Comparison of ENCODE assay signal across 24 cellular contexts in the genomic region with DNA sequence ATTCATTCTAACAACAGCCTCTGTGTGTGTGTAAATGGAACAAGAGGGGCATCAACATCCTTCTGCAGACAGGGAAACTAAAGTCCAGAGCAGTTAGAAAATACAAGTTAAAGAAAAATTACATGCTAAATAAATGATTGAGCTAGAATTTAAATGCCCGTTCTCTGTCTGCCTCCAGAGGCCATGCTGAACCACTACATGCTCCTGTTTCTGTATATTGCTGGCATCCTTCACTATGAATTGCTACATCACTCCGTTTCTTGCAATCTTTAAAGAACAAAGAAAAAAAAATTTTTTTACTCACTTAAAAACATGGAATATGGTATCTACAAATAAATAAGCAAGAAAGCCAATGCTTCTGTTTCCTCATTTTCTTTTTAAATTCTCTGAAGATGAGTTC. TPM values are rescaled to one million over a fixed set of nuclear protein-coding genes. Genes with fewer than 3 reads are reported as not detected.
DNase-seq lines count a peak whose midpoint lies in the region; TF ChIP-seq lines count a peak whose summit lies in the region.
"Had no signal": no experiment of that assay in that cellular context is flagged by ENCODE, and none has a peak within 500 bp of the region (broad histone marks: within the 10 kb centered on the region; RNA-seq: fewer than 3 reads in every experiment).

No MANE protein-coding gene starts in this region.

- H3K27ac ChIP-seq in WERI-Rb-1 (no peak overlapping the region), ovary (no peak overlapping the region)
- H3K27ac ChIP-seq: BLaER1, breast epithelium, dorsolateral prefrontal cortex, heart right ventricle, sigmoid colon, vagina had no signal

- no peaks in the 10 kb centered on the region for H3K4me1 ChIP-seq in ovary (ENCODE audit: insufficient read depth)
- H3K4me1 ChIP-seq: breast epithelium, sigmoid colon, vagina had no signal

- H3K9me3 ChIP-seq in WERI-Rb-1 (ENCODE audit: severe bottlenecking) (peaks cover 9% of the 10 kb centered on the region), ovary (no peaks in the 10 kb centered on the region)
- H3K9me3 ChIP-seq: BLaER1, breast epithelium, sigmoid colon, vagina had no signal

- no peak for TF ChIP-seq EP300 in ovary (IDR thresholded peaks at IDR 0.05)

- WGBS in ovary, 3 donors: 69 to 82% (median 70%) methylated on average over 2 of the region's 2 CpGs

- intact Hi-C loops in ovary (cut with DNase I): loop anchor here in 2 of 4 donors (5.0 to 10.0 kb wide), 2 partner anchors 183 to 186 kb away; no protein-coding TSS in a partner anchor

- DNase-seq in AG09319 (ENCODE audit: extremely low read depth, low read depth) (no peak), ELR (ENCODE audit: low read depth) (peak; percentile 13), WERI-Rb-1 (no peak), fibroblast of the aortic adventitia (ENCODE audit: low read depth) (peak; percentile 57), ovary (no peak), amniotic stem cell (lab: John Stamatoyannopoulos, UW) (no peak), pons (ENCODE audit: low spot score) (no peak)
- DNase-seq: activated CD4-positive, alpha-beta T cell treated with anti-CD3 and anti-CD28 coated beads, Interleukin-2, amount 50 U/mL, for 4 hours; activated naive CD4-positive, alpha-beta T cell treated with anti-CD3 and anti-CD28 coated beads, Interleukin-2, amount 50 U/mL, for 16 hours; activated T-cell treated with anti-CD3 and anti-CD28 coated beads, Interleukin-2, amount 50 U/mL, for 1 hour; dorsolateral prefrontal cortex; GDM1; heart right ventricle; HFFc6; KG1; NCI-H1105 treated with DMSO at 0.1 percent for 48 hours; NCI-H774; occipital lobe; RPMI8226; sigmoid colon had no signal

- TF ChIP-seq CTCF in AG09319 (IDR thresholded peaks at IDR 0.05; ENCODE audit: low read depth, low read length) (peak; percentile 23), WERI-Rb-1 (IDR thresholded peaks at IDR 0.05; ENCODE audit: low read depth, low read length) (0 out of 2 replicates have a peak, but pooled peaks have one; percentile 21), fibroblast of the aortic adventitia (IDR thresholded peaks at IDR 0.05; ENCODE audit: insufficient read depth, low read length) (peak; percentile 38), ovary (IDR thresholded peaks at IDR 0.05) (no peak)

- H3K36me3 ChIP-seq in WERI-Rb-1 (no peaks in the 10 kb centered on the region), ovary (no peaks in the 10 kb centered on the region)
- H3K36me3 ChIP-seq: BLaER1, breast epithelium, heart right ventricle, sigmoid colon, vagina had no signal

- H3K27me3 ChIP-seq in WERI-Rb-1 (ENCODE audit: insufficient read depth, low read depth, severe bottlenecking) (no peaks in the 10 kb centered on the region), ovary (no peaks in the 10 kb centered on the region)
- H3K27me3 ChIP-seq: BLaER1, breast epithelium, dorsolateral prefrontal cortex, sigmoid colon, vagina had no signal

- H3K4me3 ChIP-seq in WERI-Rb-1 (ENCODE audit: low read depth, low read length) (no peak overlapping the region), fibroblast of the aortic adventitia (ENCODE audit: low read depth, low read length) (no peak overlapping the region), ovary (no peak overlapping the region)
- H3K4me3 ChIP-seq: BLaER1, breast epithelium, dorsolateral prefrontal cortex, heart right ventricle, sigmoid colon, vagina had no signal

- TF ChIP-seq POLR2A in ovary (IDR thresholded peaks at IDR 0.05): no peak

RNA-seq across cellular contexts. Expression of a gene that starts 47.9 kb away (rescaled TPM):
- total RNA-seq in fibroblast of the aortic adventitia (ENCODE audit: low replicate concordance) (under 0.01 and 1.1 TPM in 2 replicates), ovary (under 1 TPM; 0.37 to 0.92 (median 0.58) TPM)
- polyA plus RNA-seq in ovary: under 1 TPM; 0.27 to 0.63 TPM
- total RNA-seq: epithelial cell of proximal tubule, HFFc6, vagina had no signal

Comparison
In these comparisons a context has a peak if more than half of its experiments do, and no peak if none do; other contexts are left out.
1. DNase-seq: peak in ELR (single experiment) and fibroblast of the aortic adventitia (single experiment); none in AG09319 (single experiment), WERI-Rb-1 (single experiment), ovary (0 of 5), amniotic stem cell (single experiment) and pons (single experiment).
2. CTCF ChIP-seq: peak in AG09319 (single experiment), WERI-Rb-1 (single experiment) and fibroblast of the aortic adventitia (single experiment); none in ovary (0 of 3).